14 cellular contexts compared by ENCODE assay signal in the genomic region with DNA sequence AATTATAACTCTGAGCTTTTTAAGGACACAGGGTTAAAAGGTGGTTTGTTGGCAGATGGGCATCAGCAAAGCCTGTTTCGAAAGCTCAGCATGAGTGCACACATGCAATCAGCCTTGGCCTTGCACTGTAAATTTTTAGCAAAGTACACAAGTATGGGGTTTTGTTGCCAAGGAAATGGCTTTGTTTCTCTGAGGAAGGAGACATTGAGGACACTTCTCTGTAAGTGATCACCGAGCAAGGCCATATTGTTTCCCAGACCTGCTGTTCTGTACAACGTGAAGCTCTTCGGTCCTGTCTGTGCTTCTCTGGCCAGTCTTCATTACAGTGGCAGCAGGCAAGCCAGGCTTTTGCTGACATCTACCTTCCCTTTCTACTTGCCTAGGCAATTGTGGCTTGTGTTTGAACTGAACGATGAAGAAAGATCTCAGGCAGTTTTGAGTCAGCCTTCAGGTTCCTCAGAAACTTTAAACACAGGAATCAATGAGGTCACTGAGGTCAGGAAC. TPM values are rescaled to one million over a fixed set of nuclear protein-coding genes. Genes with fewer than 3 reads are reported as not detected.
DNase-seq lines count a peak whose midpoint lies in the region; ATAC-seq and TF ChIP-seq lines count a peak whose summit lies in the region.
"Had no signal": no experiment of that assay in that cellular context is flagged by ENCODE, and none has a peak within 500 bp of the region (broad histone marks: within the 10 kb centered on the region; RNA-seq: fewer than 3 reads in every experiment).

No MANE protein-coding gene starts in this region.

- H4K8ac ChIP-seq in trophoblast cell (ENCODE audit: low read depth, low read length): no peak overlapping the region

- DNase-seq in AG09319 (ENCODE audit: extremely low read depth, low read depth): peak; percentile 46
- peak; percentile 18 for DNase-seq in GM03348 (ENCODE audit: low spot score)
- peak; percentile 45 to 63 for DNase-seq in cardiac fibroblast (ENCODE audit: low read depth in 2 of 2)
- DNase-seq in right lobe of liver: peak in 2 of 3 donors; percentile 12 to 76
- no peak for DNase-seq in trophoblast cell
- DNase-seq in A172 (ENCODE audit: low spot score): no peak
- DNase-seq in UCSD-AML1 (lab: John Stamatoyannopoulos, UW; ENCODE audit: unreplicated experiment): no peak
- DNase-seq: activated CD4-positive, alpha-beta T cell treated with anti-CD3 and anti-CD28 coated beads, Interleukin-2, amount 10 ng/mL, durations not matched to agents 24 days and 14 days; CD4-positive, CD25-positive, alpha-beta regulatory T cell; NCI-H1417 treated with DMSO at 0.1 percent for 48 hours; NCI-H446 treated with DMSO at 0.1 percent for 48 hours; tibial artery had no signal

- TF ChIP-seq CTCF in AG09319 (IDR thresholded peaks at IDR 0.05; ENCODE audit: low read depth, low read length) (no peak), cardiac fibroblast (IDR thresholded peaks at IDR 0.05; ENCODE audit: low read depth, low read length) (no peak), right lobe of liver (IDR thresholded peaks at IDR 0.05) (no peak)

- H3K27me3 ChIP-seq in right lobe of liver: no peaks in the 10 kb centered on the region
- no peaks in the 10 kb centered on the region for H3K27me3 ChIP-seq in trophoblast cell (ENCODE audit: insufficient read depth, low read length)
- H3K27me3 ChIP-seq: dorsolateral prefrontal cortex, tibial artery had no signal

- H2BK5ac ChIP-seq in trophoblast cell (ENCODE audit: low read depth, low read length, poor library complexity): no peak overlapping the region

- H3K27ac ChIP-seq in right lobe of liver: peak overlapping the region; percentile 59 to 96 (median 87)
- no peak overlapping the region for H3K27ac ChIP-seq in trophoblast cell (ENCODE audit: low read depth, low read length)
- H3K27ac ChIP-seq: tibial artery had no signal

- no peak overlapping the region for H2AFZ ChIP-seq in trophoblast cell (ENCODE audit: insufficient read depth, low read length, poor library complexity)

- H3K18ac ChIP-seq in trophoblast cell (ENCODE audit: low read length): no peak overlapping the region

- no peak overlapping the region for H3K4me2 ChIP-seq in trophoblast cell (ENCODE audit: low read length)

- no peak overlapping the region for H3K4me3 ChIP-seq in cardiac fibroblast (replicated peaks in 1 of 2; ENCODE audit: low read depth in 2 of 2, low read length in 2 of 2)
- peak overlapping the region in 1 of 3 donors; percentile 17 for H3K4me3 ChIP-seq in right lobe of liver
- no peak overlapping the region for H3K4me3 ChIP-seq in trophoblast cell (ENCODE audit: low read depth, low read length)
- H3K4me3 ChIP-seq: dorsolateral prefrontal cortex, K562, tibial artery had no signal

- no peaks in the 10 kb centered on the region for H3K9me3 ChIP-seq in right lobe of liver
- peaks cover 3% of the 10 kb centered on the region for H3K9me3 ChIP-seq in trophoblast cell (ENCODE audit: insufficient read depth, low read depth, low read length)
- H3K9me3 ChIP-seq: tibial artery had no signal

- H3K23ac ChIP-seq in trophoblast cell (ENCODE audit: low read length): no peak overlapping the region

- intact Hi-C loops in right lobe of liver (cut with DNase I): no loop called here

- H3K79me2 ChIP-seq in trophoblast cell (ENCODE audit: control insufficient read depth, insufficient read depth, low read length, poor library complexity): no peaks in the 10 kb centered on the region

- no peak overlapping the region for H4K12ac ChIP-seq in trophoblast cell (ENCODE audit: low read depth, low read length)

- no peak overlapping the region for H2BK12ac ChIP-seq in trophoblast cell (ENCODE audit: low read length)

- H2BK120ac ChIP-seq in trophoblast cell (ENCODE audit: insufficient read depth, low read length, poor library complexity): no peak overlapping the region

- H3K14ac ChIP-seq in trophoblast cell (ENCODE audit: low read length): no peak overlapping the region

- peak; percentile 23 for TF ChIP-seq POLR2A in right lobe of liver (IDR thresholded peaks at IDR 0.05)

- H3K4ac ChIP-seq in trophoblast cell (ENCODE audit: low read depth, low read length): no peak overlapping the region

- no peak overlapping the region for H4K91ac ChIP-seq in trophoblast cell (ENCODE audit: low read depth, low read length)

- H3K9ac ChIP-seq in trophoblast cell (ENCODE audit: low read length): no peak overlapping the region

- H3K79me1 ChIP-seq in trophoblast cell (ENCODE audit: low read length): no peaks in the 10 kb centered on the region

- H3K4me1 ChIP-seq in right lobe of liver (peaks cover 0 to 24% (median 10%) of the 10 kb centered on the region in 4 donors), trophoblast cell (ENCODE audit: control insufficient read depth in 1 of 2, insufficient read depth in 2 of 2, low read length in 2 of 2) (peaks cover 0 to 7% of the 10 kb centered on the region in 2 experiments)

- H3K36me3 ChIP-seq in right lobe of liver (no peaks in the 10 kb centered on the region), trophoblast cell (ENCODE audit: control insufficient read depth in 1 of 2, insufficient read depth in 2 of 2, low read length in 2 of 2) (no peaks in the 10 kb centered on the region)
- H3K36me3 ChIP-seq: tibial artery had no signal

- ATAC-seq in right lobe of liver: peak; percentile 57 to 70 (median 63)
- ATAC-seq: K562 had no signal

- H2AK5ac ChIP-seq in trophoblast cell (ENCODE audit: low read length): no peak overlapping the region

- WGBS in right lobe of liver (ENCODE audit: insufficient coverage, low coverage, low lambda C conversion rate, missing lambda C conversion rate): 35% methylated on average over 5 of the region's 5 CpGs
- WGBS in trophoblast cell (ENCODE audit: extremely low coverage, insufficient coverage, insufficient read length): no CpG with 5 or more reads among the region's 5 CpGs

RNA-seq across cellular contexts. Expression of a gene that starts 27.9 kb away (rescaled TPM):
- 100 to 1,000 TPM in 3 of 6 experiments, 10 to 100 TPM in 3; 40.2 to 228 (median 82.8) TPM for total RNA-seq in right lobe of liver
- 63.7 and 67.6 TPM in 2 replicates for polyA plus RNA-seq in trophoblast cell (2013)
- total RNA-seq in A172 (2014; rRNA removed; shearing (Covaris generic)): 54.3 and 63.6 TPM in 2 replicates

Comparison
In these comparisons a context has a peak if more than half of its experiments do, and no peak if none do; other contexts are left out.
1. DNase-seq: peak in AG09319 (single experiment), GM03348 (single experiment), cardiac fibroblast (2 of 2) and right lobe of liver (2 of 3); none in trophoblast cell (0 of 2), A172 (single experiment) and UCSD-AML1 (single experiment).